ENCODE assay signal across 24 cellular contexts in genomic region chr4:125045311-125045710, GRCh38.
"Had no signal": no experiment of that assay in that cellular context is flagged by ENCODE, and none has a peak within 500 bp of the region (broad histone marks: within the 10 kb centered on the region; RNA-seq: fewer than 3 reads in every experiment).

No MANE protein-coding gene starts in this region.

- H3K4me3 ChIP-seq: K562, Peyer's patch had no signal

- H3K27ac ChIP-seq: Peyer's patch had no signal

- H3K4me1 ChIP-seq: Peyer's patch had no signal

- H3K27me3 ChIP-seq: Peyer's patch had no signal

- H3K4me1 Mint-ChIP-seq: activated CD4-positive, alpha-beta T cell treated with anti-CD3 and anti-CD28 coated beads, Interleukin-2, amount 10 ng/mL, durations not matched to agents 7 days and 5 days; central memory CD8-positive, alpha-beta T cell had no signal

- H3K27ac Mint-ChIP-seq: activated CD4-positive, alpha-beta memory T cell treated with anti-CD3 and anti-CD28 coated beads for 36 hours; activated CD4-positive, alpha-beta T cell treated with anti-CD3 and anti-CD28 coated beads, Interleukin-2, amount 10 ng/mL, durations not matched to agents 7 days and 5 days; activated naive CD8-positive, alpha-beta T cell; T-helper 1 cell treated with Interleukin-12 subunit alpha and Interleukin-12 subunit beta and Interleukin-4 antibody, amounts not matched to agents 30 μg/mL and 1 μg/mL, for 36 hours had no signal

- H3K9me3 ChIP-seq: Peyer's patch had no signal

- H3K9me3 Mint-ChIP-seq: activated CD4-positive, alpha-beta T cell treated with anti-CD3 and anti-CD28 coated beads, Interleukin-2, amount 10 ng/mL, durations not matched to agents 7 days and 5 days; T-helper 1 cell treated with Interleukin-12 subunit alpha and Interleukin-12 subunit beta and Interleukin-4 antibody, amounts not matched to agents 30 μg/mL and 1 μg/mL, for 36 hours had no signal

- H3K36me3 Mint-ChIP-seq: activated CD4-positive, alpha-beta memory T cell treated with anti-CD3 and anti-CD28 coated beads for 36 hours; activated naive CD8-positive, alpha-beta T cell had no signal

- H3K4me3 Mint-ChIP-seq: activated CD4-positive, alpha-beta memory T cell treated with anti-CD3 and anti-CD28 coated beads for 36 hours; activated CD4-positive, alpha-beta T cell treated with anti-CD3 and anti-CD28 coated beads, Interleukin-2, amount 10 ng/mL, durations not matched to agents 7 days and 5 days; activated naive CD8-positive, alpha-beta T cell; activated T-cell treated with anti-CD3 and anti-CD28 coated beads, Interleukin-2, amount 50 U/mL, for 4 hours; central memory CD8-positive, alpha-beta T cell; T-helper 1 cell treated with Interleukin-12 subunit alpha and Interleukin-12 subunit beta and Interleukin-4 antibody, amounts not matched to agents 30 μg/mL and 1 μg/mL, for 36 hours had no signal

- H3K27me3 Mint-ChIP-seq: activated CD4-positive, alpha-beta memory T cell treated with anti-CD3 and anti-CD28 coated beads for 36 hours; activated CD4-positive, alpha-beta T cell treated with anti-CD3 and anti-CD28 coated beads, Interleukin-2, amount 10 ng/mL, durations not matched to agents 7 days and 5 days; activated naive CD8-positive, alpha-beta T cell; central memory CD8-positive, alpha-beta T cell had no signal

- H3K36me3 ChIP-seq: Peyer's patch had no signal

- FAIRE-seq: bronchial epithelial cell, K562 had no signal

- DNase-seq: activated CD4-positive, alpha-beta memory T cell treated with anti-CD3 and anti-CD28 coated beads for 36 hours; activated CD4-positive, alpha-beta T cell treated with anti-CD3 and anti-CD28 coated beads, Interleukin-2, amount 10 ng/mL, durations not matched to agents 7 days and 5 days; activated CD4-positive, CD25-positive, alpha-beta regulatory T cell; activated CD8-positive, alpha-beta memory T cell treated with anti-CD3 and anti-CD28 coated beads for 24 hours; activated effector memory CD4-positive, alpha-beta T cell treated with anti-CD3 and anti-CD28 coated beads, Interleukin-2, amount 50 U/mL, for 16 hours; activated naive CD4-positive, alpha-beta T cell treated with Interleukin-2 at 50 U/mL for 16 hours; activated T-cell treated with anti-CD3 and anti-CD28 coated beads, Interleukin-2, amount 50 U/mL, for 4 hours; anterior cingulate cortex; Karpas-422; NCI-H1105 treated with DMSO at 0.1 percent for 48 hours; NCI-H1436 treated with DMSO at 0.1 percent for 48 hours; NCI-H187; NCI-H2081 treated with DMSO at 0.1 percent for 48 hours; NCI-H2227 treated with DMSO at 0.1 percent for 48 hours; NCI-H510A treated with DMSO at 0.1 percent for 48 hours; NCI-H69; NK-92 treated with Interleukin-12 subunit alpha and Interleukin-12 subunit beta, amount 100 ng/mL, for 24 hours; Peyer's patch; SHP77 treated with DMSO at 0.1 percent for 48 hours had no signal
